ENCODE assay signal across 18 cellular contexts in the genomic region with DNA sequence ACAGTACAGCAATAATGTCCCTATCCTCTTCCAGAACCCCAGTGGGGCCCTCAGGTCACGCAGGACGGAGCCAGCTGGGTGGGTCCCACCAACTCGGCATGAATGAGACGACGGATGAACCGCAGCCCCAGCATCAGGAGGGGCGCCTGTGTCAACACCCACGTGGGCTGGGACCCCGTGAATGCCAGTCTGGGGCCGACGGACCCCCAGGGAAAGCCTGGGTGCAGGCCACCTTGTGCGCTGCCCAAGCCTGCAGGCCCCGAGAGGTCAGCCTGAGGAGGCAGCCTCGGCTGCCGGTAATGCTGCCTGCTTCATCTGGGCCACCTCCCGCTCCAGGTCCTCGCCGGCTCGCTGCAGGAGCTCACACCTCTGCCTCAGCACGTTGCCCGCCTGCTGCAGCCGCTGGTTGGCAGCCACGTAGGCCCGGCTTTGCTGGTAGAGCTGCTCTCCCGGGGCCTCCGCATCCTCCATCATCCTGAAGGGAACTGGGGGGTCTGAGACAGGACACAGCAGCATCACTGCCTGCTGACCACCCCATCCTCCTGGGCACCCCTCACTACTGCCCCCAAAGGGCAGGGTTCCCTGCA. TPM values are rescaled to one million over a fixed set of nuclear protein-coding genes. Genes with fewer than 3 reads are reported as not detected.
DNase-seq lines count a peak whose midpoint lies in the region; ATAC-seq and TF ChIP-seq lines count a peak whose summit lies in the region.
"Had no signal": no experiment of that assay in that cellular context is flagged by ENCODE, and none has a peak within 500 bp of the region (broad histone marks: within the 10 kb centered on the region; RNA-seq: fewer than 3 reads in every experiment).

No MANE protein-coding gene starts in this region.

- H3K4me3 ChIP-seq in WERI-Rb-1 (ENCODE audit: low read depth, low read length) (no peak overlapping the region), colonic mucosa (no peak overlapping the region)
- H3K4me3 ChIP-seq: MG63, Peyer's patch had no signal

- no peaks in the 10 kb centered on the region for H3K9me3 Mint-ChIP-seq in natural killer cell
- no peaks in the 10 kb centered on the region for H3K9me3 Mint-ChIP-seq in natural killer cell treated with Interleukin-12 subunit alpha and Interleukin-12 subunit beta and Interleukin-15 and Interleukin-18, amount 100 ng/mL, for 72 hours

- no peaks in the 10 kb centered on the region for H3K36me3 Mint-ChIP-seq in natural killer cell
- peaks cover 6% of the 10 kb centered on the region for H3K36me3 Mint-ChIP-seq in natural killer cell treated with Interleukin-12 subunit alpha and Interleukin-12 subunit beta and Interleukin-15 and Interleukin-18, amount 100 ng/mL, for 72 hours

- intact Hi-C loops in natural killer cell (cut with micrococcal nuclease): no loop called here
- intact Hi-C loops in colonic mucosa (cut with DNase I): no loop called here

- H3K9me3 ChIP-seq in WERI-Rb-1 (ENCODE audit: severe bottlenecking) (no peaks in the 10 kb centered on the region), colonic mucosa (no peaks in the 10 kb centered on the region)
- H3K9me3 ChIP-seq: MG63, Peyer's patch had no signal

- H3K27me3 ChIP-seq in WERI-Rb-1 (ENCODE audit: insufficient read depth, low read depth, severe bottlenecking): no peaks in the 10 kb centered on the region
- H3K27me3 ChIP-seq in layer of hippocampus (ENCODE audit: control insufficient read depth, insufficient read depth, low read length): no peaks in the 10 kb centered on the region
- H3K27me3 ChIP-seq in colonic mucosa: peaks cover 36% of the 10 kb centered on the region
- H3K27me3 ChIP-seq: MG63 had no signal

- H3K4me1 ChIP-seq in colonic mucosa: peaks cover 25% of the 10 kb centered on the region

- peak overlapping the region; percentile 71; the same call in 1 of the 2 replicates for H3K27ac ChIP-seq in WERI-Rb-1
- H3K27ac ChIP-seq in layer of hippocampus (ENCODE audit: low read depth, low read length): peak overlapping the region; percentile 65
- no peak overlapping the region for H3K27ac ChIP-seq in colonic mucosa
- H3K27ac ChIP-seq: Peyer's patch had no signal

- H3K36me3 ChIP-seq in WERI-Rb-1 (peaks cover 16% of the 10 kb centered on the region), colonic mucosa (no peaks in the 10 kb centered on the region)
- H3K36me3 ChIP-seq: MG63 had no signal

- H3K27me3 Mint-ChIP-seq in natural killer cell (ENCODE audit: low read depth in 2 of 2): peaks cover 0 to 5% of the 10 kb centered on the region in 2 donors
- H3K27me3 Mint-ChIP-seq in natural killer cell treated with Interleukin-12 subunit alpha and Interleukin-12 subunit beta and Interleukin-15 and Interleukin-18, amount 100 ng/mL, for 72 hours: no peaks in the 10 kb centered on the region

- TF ChIP-seq CTCF in natural killer cell (IDR thresholded peaks at IDR 0.05): no peak
- TF ChIP-seq CTCF in WERI-Rb-1 (IDR thresholded peaks at IDR 0.05; ENCODE audit: low read depth, low read length): peak; percentile 4; the same call in 1 of the 2 replicates
- no peak for TF ChIP-seq CTCF in colonic mucosa (IDR thresholded peaks at IDR 0.05)

- peak overlapping the region; percentile 9 for H3K4me3 Mint-ChIP-seq in natural killer cell
- H3K4me3 Mint-ChIP-seq in natural killer cell treated with Interleukin-12 subunit alpha and Interleukin-12 subunit beta and Interleukin-15 and Interleukin-18, amount 100 ng/mL, for 72 hours: no peak overlapping the region

- ATAC-seq in natural killer cell: no peak
- ATAC-seq in natural killer cell treated with Interleukin-12 subunit alpha and Interleukin-12 subunit beta and Interleukin-15 and Interleukin-18, amount 100 ng/mL, for 72 hours: no peak

- no peak overlapping the region for H3K9ac ChIP-seq in colonic mucosa (ENCODE audit: low read depth in 2 of 2, low read length in 2 of 2)

- no peak for DNase-seq in natural killer cell
- DNase-seq in natural killer cell treated with Interleukin-12 subunit alpha and Interleukin-12 subunit beta and Interleukin-15 and Interleukin-18, amount 100 ng/mL, for 72 hours (ENCODE audit: low spot score): no peak
- no peak for DNase-seq in WERI-Rb-1
- DNase-seq in colonic mucosa: no peak
- DNase-seq in activated CD4-positive, alpha-beta T cell treated with anti-CD3 and anti-CD28 coated beads, Interleukin-2, amount 50 U/mL, for 48 hours: no peak
- DNase-seq in GOT3 (lab: John Stamatoyannopoulos, UW): no peak
- DNase-seq: ACHN, AML-193, COR-L47, NCI-H1092, NCI-H146, NCI-H2081, NCI-H510A, NCI-H82, Peyer's patch, SHP77 treated with DMSO at 0.1 percent for 48 hours had no signal

- H3K27ac Mint-ChIP-seq in natural killer cell: no peak overlapping the region
- no peak overlapping the region for H3K27ac Mint-ChIP-seq in natural killer cell treated with Interleukin-12 subunit alpha and Interleukin-12 subunit beta and Interleukin-15 and Interleukin-18, amount 100 ng/mL, for 72 hours

- H3K4me1 Mint-ChIP-seq in natural killer cell: peaks cover 9 to 36% of the 10 kb centered on the region in 2 donors
- peaks cover 10 to 21% of the 10 kb centered on the region in 2 donors for H3K4me1 Mint-ChIP-seq in natural killer cell treated with Interleukin-12 subunit alpha and Interleukin-12 subunit beta and Interleukin-15 and Interleukin-18, amount 100 ng/mL, for 72 hours (ENCODE audit: low read depth in 2 of 2)

RNA-seq across cellular contexts. Expression of a gene that starts 4.2 kb away (rescaled TPM):
- 10 to 100 TPM; 30.2 to 42.2 (median 34.3) TPM for total RNA-seq in natural killer cell
- total RNA-seq in natural killer cell treated with Interleukin-12 subunit alpha and Interleukin-12 subunit beta and Interleukin-15 and Interleukin-18, amount 100 ng/mL, for 72 hours: 10 to 100 TPM; 45.1 to 58.4 TPM
- total RNA-seq in colonic mucosa: 10 to 100 TPM; 27.3 to 46.9 TPM

RNA-seq across cellular contexts. Expression of a gene that starts 15.3 kb away (rescaled TPM):
- total RNA-seq in natural killer cell: 1 to 10 TPM; 4.1 to 6.0 (median 5.3) TPM
- total RNA-seq in natural killer cell treated with Interleukin-12 subunit alpha and Interleukin-12 subunit beta and Interleukin-15 and Interleukin-18, amount 100 ng/mL, for 72 hours: 1 to 10 TPM; 1.2 to 2.3 TPM
- 1 to 10 TPM; 4.1 to 5.8 TPM for total RNA-seq in colonic mucosa

RNA-seq across cellular contexts. Expression of a gene that starts 16.1 kb away (rescaled TPM):
- total RNA-seq in natural killer cell (1 to 10 TPM; 3.9 to 5.0 (median 4.3) TPM), colonic mucosa (1 to 10 TPM; 5.0 to 6.4 TPM)
- total RNA-seq in natural killer cell treated with Interleukin-12 subunit alpha and Interleukin-12 subunit beta and Interleukin-15 and Interleukin-18, amount 100 ng/mL, for 72 hours: 1 to 10 TPM; 1.7 to 3.2 TPM

RNA-seq across cellular contexts. Expression of a gene that starts 24.9 kb away (rescaled TPM):
- total RNA-seq in natural killer cell: under 1 TPM; 0.14 to 0.58 (median 0.27) TPM
- under 1 TPM; 0.05 to 0.17 TPM for total RNA-seq in natural killer cell treated with Interleukin-12 subunit alpha and Interleukin-12 subunit beta and Interleukin-15 and Interleukin-18, amount 100 ng/mL, for 72 hours
- under 1 TPM; 0.05 to 0.42 TPM for total RNA-seq in colonic mucosa

RNA-seq across cellular contexts. Expression of a gene that starts 36.7 kb away (rescaled TPM):
- total RNA-seq in natural killer cell (100 to 1,000 TPM; 731 to 872 (median 837) TPM), colonic mucosa (1,000 to 10,000 TPM; 1,055 to 1,445 TPM)
- total RNA-seq in natural killer cell treated with Interleukin-12 subunit alpha and Interleukin-12 subunit beta and Interleukin-15 and Interleukin-18, amount 100 ng/mL, for 72 hours: 1,000 to 10,000 TPM in 1 of 2 donors, 100 to 1,000 TPM in 1; 757 to 1,081 TPM
